In the genomic region with DNA sequence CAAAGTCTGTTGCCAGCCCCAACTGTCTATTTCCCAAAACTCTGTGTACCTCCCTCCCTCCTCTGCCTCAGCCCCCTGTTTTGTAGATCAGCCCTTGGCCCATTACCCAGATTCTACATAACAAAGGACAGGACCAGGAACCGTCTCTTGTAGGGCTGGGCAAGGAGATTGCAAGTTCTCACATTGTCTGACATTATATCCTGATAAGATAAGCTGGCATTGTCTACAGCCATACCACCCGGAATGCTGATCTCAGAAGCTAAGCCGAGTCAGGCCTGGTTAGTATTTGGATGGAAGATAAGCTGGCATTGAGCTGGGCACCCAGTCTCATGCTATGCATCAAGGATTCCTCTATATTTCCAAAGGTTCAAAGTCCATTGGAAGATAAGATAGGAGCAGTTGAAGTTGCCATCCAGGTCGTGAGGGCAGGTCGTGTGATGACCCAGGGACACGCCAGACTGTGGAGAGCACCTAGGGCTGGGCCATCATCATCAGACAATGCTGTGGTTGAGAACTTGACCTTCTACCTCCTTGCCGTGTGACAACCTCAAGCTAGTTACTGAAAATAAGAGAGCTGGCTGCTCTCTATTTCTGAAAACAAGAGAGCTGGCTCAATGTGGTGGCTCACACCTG, we compare ENCODE assay signal across 21 cellular contexts.
"Had no signal": no experiment of that assay in that cellular context is flagged by ENCODE, and none has a peak within 500 bp of the region (broad histone marks: within the 10 kb centered on the region; RNA-seq: fewer than 3 reads in every experiment).

No MANE protein-coding gene starts in this region.

- H3K4me1 ChIP-seq: breast epithelium, psoas muscle, right atrium auricular region, testis, uterus had no signal

- H3K27ac ChIP-seq: breast epithelium, coronary artery, neutrophil, ovary, psoas muscle, right atrium auricular region, testis, uterus had no signal

- H3K4me1 Mint-ChIP-seq: activated naive CD8-positive, alpha-beta T cell treated with anti-CD3 and anti-CD28 coated beads for 36 hours; immature natural killer cell; nephron had no signal

- ATAC-seq: left ventricle myocardium superior, psoas muscle had no signal

- H3K27me3 Mint-ChIP-seq: activated CD4-positive, alpha-beta memory T cell treated with anti-CD3 and anti-CD28 coated beads for 36 hours; activated naive CD8-positive, alpha-beta T cell treated with anti-CD3 and anti-CD28 coated beads for 36 hours had no signal

- H3K4me3 ChIP-seq: breast epithelium, coronary artery, ovary, psoas muscle, right atrium auricular region, testis, uterus had no signal

- H3K4me3 Mint-ChIP-seq: activated CD4-positive, alpha-beta memory T cell treated with anti-CD3 and anti-CD28 coated beads for 36 hours; activated naive CD8-positive, alpha-beta T cell treated with anti-CD3 and anti-CD28 coated beads for 36 hours; immature natural killer cell; nephron had no signal

- H3K9me3 Mint-ChIP-seq: activated CD4-positive, alpha-beta memory T cell treated with anti-CD3 and anti-CD28 coated beads for 36 hours; immature natural killer cell had no signal

- H3K27ac Mint-ChIP-seq: activated CD4-positive, alpha-beta memory T cell treated with anti-CD3 and anti-CD28 coated beads for 36 hours; activated naive CD8-positive, alpha-beta T cell treated with anti-CD3 and anti-CD28 coated beads for 36 hours; immature natural killer cell; nephron had no signal

- DNase-seq: activated CD4-positive, alpha-beta memory T cell treated with anti-CD3 and anti-CD28 coated beads for 36 hours; activated CD4-positive, alpha-beta T cell treated with anti-CD3 and anti-CD28 coated beads for 48 hours; activated naive CD4-positive, alpha-beta T cell treated with Interleukin-2 at 50 U/mL for 16 hours; activated naive CD8-positive, alpha-beta T cell treated with anti-CD3 and anti-CD28 coated beads for 36 hours; activated T-cell treated with anti-CD3 and anti-CD28 coated beads, Interleukin-2, amount 50 U/mL, for 48 hours; immature natural killer cell; left ventricle myocardium superior; ovary; psoas muscle; stimulated activated CD8-positive, alpha-beta memory T cell treated with anti-CD3 and anti-CD28 coated beads, Interleukin-4, amount 100 ng/mL, for 48 hours; stimulated activated naive CD4-positive, alpha-beta T cell; T-helper 1 cell; testis; trophoblast cell; uterus had no signal

- FAIRE-seq: endometrium had no signal

- H3K36me3 Mint-ChIP-seq: activated CD4-positive, alpha-beta memory T cell treated with anti-CD3 and anti-CD28 coated beads for 36 hours; activated naive CD8-positive, alpha-beta T cell treated with anti-CD3 and anti-CD28 coated beads for 36 hours; immature natural killer cell had no signal

- H3K27me3 ChIP-seq: breast epithelium, neutrophil, ovary, right atrium auricular region, testis, uterus had no signal

- H3K9me3 ChIP-seq: neutrophil, ovary, psoas muscle, testis, uterus had no signal

- H3K36me3 ChIP-seq: breast epithelium, neutrophil, ovary, right atrium auricular region, uterus had no signal
